In genomic region chr15:70166506-70167087, GRCh38 we compare ENCODE assay signal across 14 cellular contexts.
"Had no signal": no experiment of that assay in that cellular context is flagged by ENCODE, and none has a peak within 500 bp of the region (broad histone marks: within the 10 kb centered on the region; RNA-seq: fewer than 3 reads in every experiment).

No MANE protein-coding gene starts in this region.

- H3K9me3 ChIP-seq: breast epithelium, gastroesophageal sphincter, transverse colon had no signal

- H3K27me3 Mint-ChIP-seq: activated CD8-positive, alpha-beta T cell treated with anti-CD3 and anti-CD28 coated beads for 36 hours; T-helper 17 cell had no signal

- DNase-seq: activated B cell treated with CpG ODN at 0.5 μM for 24 hours; activated CD4-positive, alpha-beta T cell treated with anti-CD3 and anti-CD28 coated beads for 48 hours; activated CD8-positive, alpha-beta memory T cell treated with anti-CD3 and anti-CD28 coated beads, Interleukin-2, amount 50 U/mL, for 48 hours; activated CD8-positive, alpha-beta T cell treated with anti-CD3 and anti-CD28 coated beads for 36 hours; erythroblast; SIG-M5; stimulated activated CD4-positive, alpha-beta T cell treated with anti-CD3 and anti-CD28 coated beads, Interleukin-4, amount 100 ng/mL, for 24 hours; stimulated activated naive CD4-positive, alpha-beta T cell; T-helper 17 cell; transverse colon had no signal

- ATAC-seq: activated CD8-positive, alpha-beta T cell treated with anti-CD3 and anti-CD28 coated beads for 36 hours; T-helper 17 cell had no signal

- H3K4me1 Mint-ChIP-seq: activated B cell treated with CpG ODN at 0.5 μM for 24 hours had no signal

- H3K4me3 ChIP-seq: breast epithelium, gastroesophageal sphincter, skin epidermis, transverse colon had no signal

- H3K27me3 ChIP-seq: breast epithelium, gastroesophageal sphincter, transverse colon had no signal

- H3K27ac ChIP-seq: skin epidermis had no signal

- H3K4me1 ChIP-seq: breast epithelium had no signal

- H3K9me3 Mint-ChIP-seq: activated B cell treated with CpG ODN at 0.5 μM for 24 hours; activated CD8-positive, alpha-beta T cell treated with anti-CD3 and anti-CD28 coated beads for 36 hours; nephron had no signal

- H3K4me3 Mint-ChIP-seq: activated B cell treated with CpG ODN at 0.5 μM for 24 hours; activated CD8-positive, alpha-beta T cell treated with anti-CD3 and anti-CD28 coated beads for 36 hours; T-helper 17 cell had no signal

- H3K27ac Mint-ChIP-seq: activated B cell treated with CpG ODN at 0.5 μM for 24 hours; activated CD8-positive, alpha-beta T cell treated with anti-CD3 and anti-CD28 coated beads for 36 hours; T-helper 17 cell had no signal

- H3K36me3 ChIP-seq: breast epithelium, gastroesophageal sphincter, transverse colon had no signal
